In the genomic region with DNA sequence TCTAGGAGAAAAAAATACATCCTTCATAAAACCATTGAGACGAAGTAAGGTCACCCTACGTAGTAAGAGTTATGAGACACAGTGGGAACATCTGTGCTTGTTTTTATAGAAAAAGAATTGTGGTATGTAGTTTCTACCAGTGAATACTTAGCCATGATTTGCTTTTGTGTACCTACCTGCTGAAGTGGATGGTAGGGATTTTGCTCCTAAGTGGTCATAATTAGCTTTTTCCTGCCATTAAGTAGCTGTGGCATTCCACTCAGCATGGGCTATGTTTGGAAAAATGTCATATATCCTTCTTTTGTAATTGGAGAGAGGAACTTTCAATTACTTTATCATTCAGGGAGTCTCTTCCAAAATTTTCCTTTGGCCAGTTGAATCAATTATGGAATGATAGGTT, we compare ENCODE assay signal across 23 cellular contexts.
DNase-seq lines count a peak whose midpoint lies in the region; ATAC-seq and TF ChIP-seq lines count a peak whose summit lies in the region.
"Had no signal": no experiment of that assay in that cellular context is flagged by ENCODE, and none has a peak within 500 bp of the region (broad histone marks: within the 10 kb centered on the region; RNA-seq: fewer than 3 reads in every experiment).

No MANE protein-coding gene starts in this region.

- H3F3A ChIP-seq in smooth muscle cell (ENCODE audit: low read depth), result peaks cover 16% of the 10 kb centered on the region

- H3K27ac Mint-ChIP-seq in activated naive CD4-positive, alpha-beta T cell treated with anti-CD3 and anti-CD28 coated beads for 36 hours, result peak overlapping the region; percentile 12
- peak overlapping the region; percentile 57 for H3K27ac Mint-ChIP-seq in activated naive CD8-positive, alpha-beta T cell treated with anti-CD3 and anti-CD28 coated beads for 36 hours
- H3K27ac Mint-ChIP-seq: IgD-negative memory B cell had no signal

- H3K4me2 ChIP-seq in smooth muscle cell, result no peak overlapping the region

- ATAC-seq in GM19324 (IDR thresholded peaks at IDR 0.05; ENCODE audit: low FRiP score, unreplicated experiment), result no peak
- ATAC-seq: left cardiac atrium; Right ventricle myocardium inferior; stimulated activated naive CD8-positive, alpha-beta T cell treated with anti-CD3 and anti-CD28 coated beads, Interleukin-15, Interleukin-2, amounts not matched to agents 100 U/mL and 50 U/mL, for 24 hours had no signal

- H3K36me3 ChIP-seq in smooth muscle cell (ENCODE audit: low read depth), result peaks cover 38% of the 10 kb centered on the region

- no peaks in the 10 kb centered on the region for H3K9me3 Mint-ChIP-seq in activated naive CD4-positive, alpha-beta T cell treated with anti-CD3 and anti-CD28 coated beads for 36 hours
- peaks cover 1% of the 10 kb centered on the region for H3K9me3 Mint-ChIP-seq in activated naive CD8-positive, alpha-beta T cell treated with anti-CD3 and anti-CD28 coated beads for 36 hours
- H3K9me3 Mint-ChIP-seq: IgD-negative memory B cell had no signal

- intact Hi-C loops in activated naive CD4-positive, alpha-beta T cell treated with anti-CD3 and anti-CD28 coated beads for 36 hours (cut with micrococcal nuclease), result no loop called here

- peak overlapping the region; percentile 3 for H3K27ac ChIP-seq in smooth muscle cell (ENCODE audit: low read depth)
- H3K27ac ChIP-seq: prostate gland, thyroid gland had no signal

- H3K4me1 Mint-ChIP-seq in activated naive CD4-positive, alpha-beta T cell treated with anti-CD3 and anti-CD28 coated beads for 36 hours (ENCODE audit: low read depth), result peaks cover 54% of the 10 kb centered on the region
- H3K4me1 Mint-ChIP-seq in activated naive CD8-positive, alpha-beta T cell treated with anti-CD3 and anti-CD28 coated beads for 36 hours, result peaks cover 41% of the 10 kb centered on the region

- DNase-seq in activated naive CD4-positive, alpha-beta T cell treated with anti-CD3 and anti-CD28 coated beads for 36 hours, result no peak
- no peak for DNase-seq in activated naive CD4-positive, alpha-beta T cell treated with anti-CD3 and anti-CD28 coated beads, Interleukin-2, amount 50 U/mL, for 16 hours
- DNase-seq in NCI-H146 (lab: John Stamatoyannopoulos, UW) (peak; percentile 48), smooth muscle cell (lab: John Stamatoyannopoulos, UW; ENCODE audit: unreplicated experiment) (no peak), dedifferentiated amniotic fluid mesenchymal stem cell (ENCODE audit: extremely low spot score) (no peak)
- DNase-seq in activated naive CD8-positive, alpha-beta T cell treated with anti-CD3 and anti-CD28 coated beads for 36 hours, result no peak
- DNase-seq in activated CD8-positive, alpha-beta memory T cell treated with anti-CD3 and anti-CD28 coated beads, Interleukin-2, amount 50 U/mL, for 4 hours, result no peak
- DNase-seq: activated CD4-positive, CD25-positive, alpha-beta regulatory T cell treated with anti-CD3 and anti-CD28 coated beads, Interleukin-2, amount 50 U/mL, for 72 hours; activated CD8-positive, alpha-beta memory T cell treated with anti-CD3 and anti-CD28 coated beads, Interleukin-2, amount 50 U/mL, for 48 hours; activated naive CD4-positive, alpha-beta T cell treated with Interleukin-2 at 50 U/mL for 16 hours; DMS79; left cardiac atrium; midbrain; MM.1S; NCI-H1930; NCI-H526; stimulated activated CD4-positive, alpha-beta T cell treated with anti-CD3 and anti-CD28 coated beads, Interleukin-1b, Interleukin-23, amount 100 ng/mL, for 48 hours; stimulated activated naive CD8-positive, alpha-beta T cell treated with anti-CD3 and anti-CD28 coated beads, Interleukin-15, Interleukin-2, amounts not matched to agents 100 U/mL and 50 U/mL, for 24 hours; thyroid gland had no signal

- no peaks in the 10 kb centered on the region for H3K9me3 ChIP-seq in smooth muscle cell (replicated peaks; ENCODE audit: low read depth)
- H3K9me3 ChIP-seq: prostate gland, thyroid gland had no signal

- no peak overlapping the region for H2AFZ ChIP-seq in smooth muscle cell (ENCODE audit: low read depth)

- TF ChIP-seq CTCF in smooth muscle cell (IDR thresholded peaks at IDR 0.05; ENCODE audit: borderline replicate concordance, insufficient read depth, poor library complexity, severe bottlenecking), result no peak

- no peaks in the 10 kb centered on the region for H3K27me3 Mint-ChIP-seq in activated naive CD4-positive, alpha-beta T cell treated with anti-CD3 and anti-CD28 coated beads for 36 hours (ENCODE audit: low read depth)
- H3K27me3 Mint-ChIP-seq in activated naive CD8-positive, alpha-beta T cell treated with anti-CD3 and anti-CD28 coated beads for 36 hours, result no peaks in the 10 kb centered on the region
- H3K27me3 Mint-ChIP-seq: IgD-negative memory B cell had no signal

- peaks cover 99% of the 10 kb centered on the region for H3K79me2 ChIP-seq in smooth muscle cell (ENCODE audit: low read depth)

- H4K20me1 ChIP-seq in smooth muscle cell (ENCODE audit: low read depth), result peaks cover 97% of the 10 kb centered on the region

- CTCF ChIA-PET in activated naive CD4-positive, alpha-beta T cell treated with anti-CD3 and anti-CD28 coated beads for 36 hours (lab: Charles Lee), result no interaction called here

- no peak overlapping the region for H3K9ac ChIP-seq in smooth muscle cell (ENCODE audit: low read depth)

- H3K36me3 Mint-ChIP-seq in activated naive CD4-positive, alpha-beta T cell treated with anti-CD3 and anti-CD28 coated beads for 36 hours (ENCODE audit: low read depth), result peaks cover 57% of the 10 kb centered on the region
- peaks cover 64% of the 10 kb centered on the region for H3K36me3 Mint-ChIP-seq in activated naive CD8-positive, alpha-beta T cell treated with anti-CD3 and anti-CD28 coated beads for 36 hours

- no peak overlapping the region for H3K4me3 Mint-ChIP-seq in activated naive CD4-positive, alpha-beta T cell treated with anti-CD3 and anti-CD28 coated beads for 36 hours
- H3K4me3 Mint-ChIP-seq in activated naive CD8-positive, alpha-beta T cell treated with anti-CD3 and anti-CD28 coated beads for 36 hours, result no peak overlapping the region
- H3K4me3 Mint-ChIP-seq: IgD-negative memory B cell had no signal

- 90% methylated on average over 2 of the region's 2 CpGs for WGBS in smooth muscle cell (ENCODE audit: low lambda C conversion rate)

- no peaks in the 10 kb centered on the region for H3K4me1 ChIP-seq in smooth muscle cell (ENCODE audit: low read depth)
- H3K4me1 ChIP-seq: prostate gland had no signal

- H3K27me3 ChIP-seq in smooth muscle cell (ENCODE audit: low read depth), result no peaks in the 10 kb centered on the region
- H3K27me3 ChIP-seq: thyroid gland had no signal

- H3K4me3 ChIP-seq in smooth muscle cell, result no peak overlapping the region
- H3K4me3 ChIP-seq: prostate gland, thyroid gland had no signal
